In the genomic region with DNA sequence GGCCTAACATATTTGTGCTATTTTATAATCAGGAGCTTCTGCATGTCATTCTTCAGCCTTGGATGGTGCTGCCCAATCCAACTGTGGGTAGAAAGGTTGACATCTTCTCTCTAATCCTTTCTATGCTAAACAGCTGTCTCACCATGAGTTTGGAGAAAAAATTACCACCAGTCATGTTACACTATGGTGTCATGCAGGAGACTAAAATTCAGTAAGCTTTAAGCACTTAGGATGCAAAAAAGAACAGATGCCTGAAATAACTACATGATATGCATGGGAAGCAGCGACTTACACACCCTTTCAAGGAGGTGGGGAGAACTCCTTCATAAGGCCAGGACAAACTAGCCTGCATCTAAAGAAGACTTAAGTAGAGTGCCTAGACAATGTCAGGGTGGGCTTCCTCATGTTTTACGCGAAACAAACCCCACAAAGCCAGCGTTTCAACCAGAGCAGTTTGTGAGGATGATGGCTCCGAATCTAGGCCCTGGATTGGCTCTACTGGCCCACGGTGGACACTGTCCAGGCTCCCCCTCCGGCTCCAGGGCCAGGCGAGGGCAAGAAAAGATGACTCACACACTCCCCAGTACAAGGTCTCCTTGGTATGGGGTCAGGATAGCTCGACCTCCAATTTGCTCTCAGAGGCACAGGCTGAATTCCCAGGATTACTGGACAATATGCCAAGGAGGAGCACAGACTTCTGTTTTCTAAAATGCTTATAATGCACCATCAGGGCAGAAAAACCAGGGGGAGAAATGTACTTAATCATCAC, we compare ENCODE assay signal across 27 cellular contexts. TPM values are rescaled to one million over a fixed set of nuclear protein-coding genes. Genes with fewer than 3 reads are reported as not detected.
DNase-seq lines count a peak whose midpoint lies in the region; ATAC-seq, FAIRE-seq and TF ChIP-seq lines count a peak whose summit lies in the region.
"Had no signal": no experiment of that assay in that cellular context is flagged by ENCODE, and none has a peak within 500 bp of the region (broad histone marks: within the 10 kb centered on the region; RNA-seq: fewer than 3 reads in every experiment).

No MANE protein-coding gene starts in this region.

- DNase-seq in K562 (ENCODE audit: extremely low read depth in 1 of 4, low spot score in 3 of 4) (peak in 1 of 4 experiments; percentile 17), islet precursor cell (peak; percentile 91), trophoblast cell (no peak), occipital lobe (lab: John Stamatoyannopoulos, UW) (no peak), NCI-H146 treated with DMSO at 0.1 percent for 48 hours (lab: John Stamatoyannopoulos, UW; ENCODE audit: unreplicated experiment) (no peak), NAMALWA (ENCODE audit: low spot score) (no peak)
- DNase-seq: activated CD4-positive, alpha-beta T cell treated with anti-CD3 and anti-CD28 coated beads for 1 hour; activated CD8-positive, alpha-beta memory T cell treated with anti-CD3 and anti-CD28 coated beads for 24 hours; activated naive CD4-positive, alpha-beta T cell treated with anti-CD3 and anti-CD28 coated beads, Interleukin-2, amount 10 ng/mL, durations not matched to agents 7 days and 5 days; activated T-cell treated with anti-CD3 and anti-CD28 coated beads, Interleukin-2, amount 50 U/mL, for 48 hours; CD8-positive, alpha-beta memory T cell; DMS53; foreskin melanocyte; Karpas-422; NCI-H1092; NCI-H2081 treated with DMSO at 0.1 percent for 48 hours; NCI-H510A; nephron progenitor cell; psoas muscle; stimulated activated CD4-positive, alpha-beta T cell treated with anti-CD3 and anti-CD28 coated beads, Interleukin-4, amount 100 ng/mL, for 4 hours; stomach; transverse colon had no signal

- H3K4ac ChIP-seq in trophoblast cell (ENCODE audit: low read depth, low read length): peak overlapping the region; percentile 7

- WGBS in K562 (ENCODE audit: insufficient coverage, low coverage, missing lambda C conversion rate): 58% methylated on average over 9 of the region's 9 CpGs
- WGBS in trophoblast cell (ENCODE audit: extremely low coverage, insufficient coverage, insufficient read length): no CpG with 5 or more reads among the region's 9 CpGs

- H2AK5ac ChIP-seq in trophoblast cell (ENCODE audit: low read length): peak overlapping the region; percentile 60

- H2BK120ac ChIP-seq in trophoblast cell (ENCODE audit: insufficient read depth, low read length, poor library complexity): peak overlapping the region; percentile 65

- H3K4me3 ChIP-seq in K562 (no peak overlapping the region), trophoblast cell (ENCODE audit: low read depth, low read length) (no peak overlapping the region)
- H3K4me3 ChIP-seq: GM23338, psoas muscle, stomach, transverse colon had no signal

- peak overlapping the region; percentile 91 for H3K18ac ChIP-seq in trophoblast cell (ENCODE audit: low read length)

- FAIRE-seq in K562 (lab: Jason Lieb, UNC): no peak
- FAIRE-seq: GM12892 had no signal

- TF ChIP-seq EP300 in Ishikawa (IDR thresholded peaks at IDR 0.05; ENCODE audit: borderline replicate concordance) (no peak), K562 (IDR thresholded peaks at IDR 0.05; ENCODE audit: low read length) (no peak)

- BruUV-seq in K562 (replicated peaks; lab: Mats Ljungman, UMichigan): no TSS peak

- H3K9me3 ChIP-seq in K562 (replicated peaks; ENCODE audit: control insufficient read depth, insufficient read depth, low read depth, low read length) (no peaks in the 10 kb centered on the region), trophoblast cell (ENCODE audit: insufficient read depth, low read depth, low read length) (no peaks in the 10 kb centered on the region)
- H3K9me3 ChIP-seq: psoas muscle, stomach, transverse colon had no signal

- peak overlapping the region; percentile 55 for H4K8ac ChIP-seq in trophoblast cell (ENCODE audit: low read depth, low read length)

- H3K9ac ChIP-seq in K562 (ENCODE audit: insufficient read depth in 1 of 2, low read depth in 2 of 2, low read length in 2 of 2) (no peak overlapping the region), trophoblast cell (ENCODE audit: low read length) (no peak overlapping the region)

- no peak overlapping the region for H2AFZ ChIP-seq in K562 (ENCODE audit: low read depth, low read length)
- H2AFZ ChIP-seq in trophoblast cell (ENCODE audit: insufficient read depth, low read length, poor library complexity): peak overlapping the region; percentile 1
- H2AFZ ChIP-seq: GM23338 had no signal

- CTCF ChIA-PET in K562 (lab: Yijun Ruan, JAX; ENCODE audit: low intra/inter-chr PET ratio): no interaction called here

- no peaks in the 10 kb centered on the region for H3K9me1 ChIP-seq in K562 (ENCODE audit: control insufficient read depth, insufficient read depth, low read length)

- no peak for TF ChIP-seq RAD21 in Ishikawa (IDR thresholded peaks at IDR 0.05; ENCODE audit: low read depth)
- no peak for TF ChIP-seq RAD21 in K562 (CRISPR knock-in tag; conservative IDR thresholded peaks at IDR 0.05 in 1 of 2, IDR thresholded peaks at IDR 0.05 in 1 of 2)

- peaks cover 0 to 8% of the 10 kb centered on the region in 2 experiments; a peak in 2 of 5 replicates for H3K4me1 ChIP-seq in K562 (replicated peaks in 1 of 2; ENCODE audit: control insufficient read depth in 2 of 2, insufficient read depth in 2 of 2, low read length in 2 of 2)
- H3K4me1 ChIP-seq in trophoblast cell (ENCODE audit: control insufficient read depth in 1 of 2, insufficient read depth in 2 of 2, low read length in 2 of 2): peaks cover 6 to 8% of the 10 kb centered on the region in 2 experiments
- H3K4me1 ChIP-seq: psoas muscle had no signal

- in situ Hi-C loops in K562 (cut with MboI): loop anchor here (10.0 to 25.0 kb wide), 2 partner anchors 388 to 1316 kb away; no protein-coding TSS in a partner anchor

- peak overlapping the region; percentile 84 for H2BK5ac ChIP-seq in trophoblast cell (ENCODE audit: low read depth, low read length, poor library complexity)

- intact Hi-C loops in K562 (cut with micrococcal nuclease): no loop called here

- H3K27ac ChIP-seq in K562 (ENCODE audit: extremely low read depth, low read depth, low read length): no peak overlapping the region
- H3K27ac ChIP-seq in trophoblast cell (ENCODE audit: low read depth, low read length): peak overlapping the region; percentile 96
- H3K27ac ChIP-seq: psoas muscle, RWPE1, stomach, transverse colon had no signal

- H4K12ac ChIP-seq in trophoblast cell (ENCODE audit: low read depth, low read length): no peak overlapping the region

- no peaks in the 10 kb centered on the region for H4K20me1 ChIP-seq in K562 (replicated peaks; ENCODE audit: control insufficient read depth, insufficient read depth, low read length)

- no peak for TF ChIP-seq CTCF in K562 (IDR thresholded peaks at IDR 0.05 in 2 of 3, conservative IDR thresholded peaks at IDR 0.05 in 1 of 3; ENCODE audit: insufficient read depth in 2 of 3, low read depth in 1 of 3, low read length in 3 of 3)

- H3K23ac ChIP-seq in trophoblast cell (ENCODE audit: low read length): no peak overlapping the region

- H3K14ac ChIP-seq in trophoblast cell (ENCODE audit: low read length): peak overlapping the region; percentile 38

- H3K79me2 ChIP-seq in K562 (ENCODE audit: control insufficient read depth, insufficient read depth, low read length) (no peaks in the 10 kb centered on the region), trophoblast cell (ENCODE audit: control insufficient read depth, insufficient read depth, low read length, poor library complexity) (peaks cover 4% of the 10 kb centered on the region)

- peak overlapping the region; percentile 95 for H4K91ac ChIP-seq in trophoblast cell (ENCODE audit: low read depth, low read length)

- POLR2A ChIA-PET in K562 (lab: Yijun Ruan, JAX): no interaction called here

- peak; percentile 53; the same call in 2 of the 3 replicates for ATAC-seq in K562
- no peak for ATAC-seq in GM18867 (IDR thresholded peaks at IDR 0.05; ENCODE audit: unreplicated experiment)
- ATAC-seq: psoas muscle had no signal

- peaks cover 8% of the 10 kb centered on the region for H3K79me1 ChIP-seq in trophoblast cell (ENCODE audit: low read length)

- H2BK12ac ChIP-seq in trophoblast cell (ENCODE audit: low read length): peak overlapping the region; percentile 70

- no peak for TF ChIP-seq POLR2A in K562 (conservative IDR thresholded peaks at IDR 0.05)

- H3K27me3 ChIP-seq in K562 (ENCODE audit: control insufficient read depth in 2 of 2, insufficient read depth in 2 of 2, low read length in 2 of 2): no peaks in the 10 kb centered on the region
- H3K27me3 ChIP-seq in trophoblast cell (ENCODE audit: insufficient read depth, low read length): no peaks in the 10 kb centered on the region
- H3K27me3 ChIP-seq: stomach, transverse colon had no signal

- no peak overlapping the region for H3K4me2 ChIP-seq in K562 (ENCODE audit: insufficient read depth, low read length)
- H3K4me2 ChIP-seq in trophoblast cell (ENCODE audit: low read length): peak overlapping the region; percentile 1
- H3K4me2 ChIP-seq: GM23338 had no signal

- H3K36me3 ChIP-seq in K562 (ENCODE audit: control insufficient read depth, insufficient read depth, low read length) (no peaks in the 10 kb centered on the region), trophoblast cell (ENCODE audit: control insufficient read depth in 1 of 2, insufficient read depth in 2 of 2, low read length in 2 of 2) (no peaks in the 10 kb centered on the region)
- H3K36me3 ChIP-seq: stomach, transverse colon had no signal

TF ChIP-seq in Ishikawa, 13 proteins besides CTCF, POLR2A, EP300 and RAD21 (continues in another document):
- TF ChIP-seq FOXM1 (IDR thresholded peaks at IDR 0.05; ENCODE audit: borderline replicate concordance, low read depth): no peak

TF ChIP-seq in K562, 482 proteins besides CTCF, POLR2A, EP300 and RAD21 (continues in another document):
- TF ChIP-seq C11orf30 (IDR thresholded peaks at IDR 0.05; ENCODE audit: low read depth): peak; percentile 45; the same call in 1 of the 2 replicates

RNA-seq across cellular contexts. Expression of a gene that starts 45.1 kb away (rescaled TPM):
- total RNA-seq in K562 (2011; cell fraction: chromatin; rRNA removed; ENCODE audit: low replicate concordance): 32.0 and 52.5 TPM in 2 replicates
- 17.0 and 17.2 TPM in 2 replicates for total RNA-seq in K562 (2011; cell fraction: nucleolus; rRNA removed)
- total RNA-seq in K562 (2011; cell fraction: nucleoplasm; rRNA removed): 26.4 and 28.0 TPM in 2 replicates
- total RNA-seq in K562 (2014; rRNA removed): 18.5 and 22.7 TPM in 2 replicates
- total RNA-seq in K562 (2014; rRNA removed; fragmentation: Illumina TruSeq; extraction: Trizol): 26.3 and 28.2 TPM in 2 replicates
- 22.7 and 22.8 TPM in 2 replicates for total RNA-seq in K562 (2015; rRNA removed; fragmentation: Illumina TruSeq; extraction: Trizol)
- total RNA-seq in K562 (2021): 20.3 and 20.6 TPM in 2 replicates
- 21.5 and 24.9 TPM in 2 replicates for polyA plus RNA-seq in K562 (2011; rRNA removed)
- polyA plus RNA-seq in K562 (2011; cell fraction: cytosol; rRNA removed): 13.4 and 14.4 TPM in 2 replicates
- polyA plus RNA-seq in K562 (2011; cell fraction: nucleus; rRNA removed): 28.2 and 30.1 TPM in 2 replicates
- polyA plus RNA-seq in K562 (2012): 19.0 and 19.6 TPM in 2 replicates
- polyA plus RNA-seq in K562 (2014; fragmentation: Illumina TruSeq; extraction: Trizol): 30.9 and 41.7 TPM in 2 replicates
- polyA plus RNA-seq in K562 (2014; fragmentation: Nextera tagmentation; extraction: Ambion mirVana): 1 to 10 TPM; 6.2 to 6.7 TPM
- 22.8 and 23.1 TPM in 2 replicates for polyA plus RNA-seq in K562 (2014; rRNA removed)
- polyA minus RNA-seq in K562 (2011; rRNA and poly(A)+ RNA removed): 19.9 and 29.4 TPM in 2 replicates
- polyA minus RNA-seq in K562 (2011; cell fraction: cytosol; rRNA and poly(A)+ RNA removed): 7.5 and 9.5 TPM in 2 replicates
- 14.1 and 31.0 TPM in 2 replicates for polyA minus RNA-seq in K562 (2011; cell fraction: nucleus; rRNA and poly(A)+ RNA removed)
- polyA plus RNA-seq in trophoblast cell (2013): 30.1 and 32.5 TPM in 2 replicates
- 15.4 TPM for total RNA-seq in occipital lobe
